In genomic region chr2:231196592-231196991, GRCh38 we compare ENCODE assay signal across 18 cellular contexts. TPM values are rescaled to one million over a fixed set of nuclear protein-coding genes. Genes with fewer than 3 reads are reported as not detected.
A peak's percentile ranks its signal among the peaks of the same experiment; 100 is the strongest.
DNase-seq lines count a peak whose midpoint lies in the region; ATAC-seq and TF ChIP-seq lines count a peak whose summit lies in the region.
"Had no signal": no experiment of that assay in that cellular context is flagged by ENCODE, and none has a peak within 500 bp of the region (broad histone marks: within the 10 kb centered on the region; RNA-seq: fewer than 3 reads in every experiment).

No MANE protein-coding gene starts in this region.

- no peak for TF ChIP-seq CTCF in HFFc6 (IDR thresholded peaks at IDR 0.05)
- TF ChIP-seq CTCF in endothelial cell (IDR thresholded peaks at IDR 0.05; ENCODE audit: unreplicated experiment) = no peak
- no peak for TF ChIP-seq CTCF in neural crest cell (conservative IDR thresholded peaks at IDR 0.05)

- peak overlapping the region; percentile 2 for H3K4me3 Mint-ChIP-seq in activated CD4-positive, alpha-beta memory T cell treated with anti-CD3 and anti-CD28 coated beads, Interleukin-2, amount 10 ng/mL, durations not matched to agents 7 days and 5 days
- no peak overlapping the region for H3K4me3 Mint-ChIP-seq in activated CD4-positive, alpha-beta memory T cell treated with anti-CD3 and anti-CD28 coated beads for 36 hours
- H3K4me3 Mint-ChIP-seq in HFFc6 (peak overlapping the region; percentile 29; the same call in 1 of the 2 replicates), endothelial cell (ENCODE audit: unreplicated experiment) (peak overlapping the region; percentile 60), neural crest cell (peak overlapping the region; percentile 67)
- H3K4me3 Mint-ChIP-seq: activated naive CD8-positive, alpha-beta T cell treated with anti-CD3 and anti-CD28 coated beads, Interleukin-2, amount 50 U/mL, for 24 hours had no signal

- ATAC-seq in HG02973 (IDR thresholded peaks at IDR 0.05; ENCODE audit: unreplicated experiment) = no peak
- ATAC-seq: activated naive CD8-positive, alpha-beta T cell treated with anti-CD3 and anti-CD28 coated beads, Interleukin-2, amount 50 U/mL, for 24 hours; foreskin keratinocyte; left ventricle myocardium superior; Panc1 had no signal

- no peak for DNase-seq in activated CD4-positive, alpha-beta memory T cell treated with anti-CD3 and anti-CD28 coated beads, Interleukin-2, amount 10 ng/mL, durations not matched to agents 7 days and 5 days
- DNase-seq in activated CD4-positive, alpha-beta memory T cell treated with anti-CD3 and anti-CD28 coated beads for 36 hours = no peak
- DNase-seq in HFFc6 = no peak
- DNase-seq in endothelial cell (ENCODE audit: low spot score) = no peak
- DNase-seq in neural crest cell (ENCODE audit: low read depth, low spot score) = no peak
- no peak for DNase-seq in NCI-H146 treated with DMSO at 0.1 percent for 48 hours (lab: John Stamatoyannopoulos, UW; ENCODE audit: unreplicated experiment)
- no peak for DNase-seq in NAMALWA (ENCODE audit: low spot score)
- DNase-seq: activated naive CD8-positive, alpha-beta T cell treated with anti-CD3 and anti-CD28 coated beads, Interleukin-2, amount 50 U/mL, for 24 hours; activated T-cell treated with anti-CD3 and anti-CD28 coated beads, Interleukin-2, amount 50 U/mL, for 24 hours; effector CD8-positive, alpha-beta T cell; foreskin keratinocyte; left ventricle myocardium superior; NCI-H510A treated with DMSO at 0.1 percent for 48 hours; stimulated activated CD4-positive, alpha-beta T cell treated with anti-CD3 and anti-CD28 coated beads, Interleukin-4, amount 100 ng/mL, for 24 hours; transverse colon; WERI-Rb-1 had no signal

- CTCF ChIA-PET in activated CD4-positive, alpha-beta memory T cell treated with anti-CD3 and anti-CD28 coated beads, Interleukin-2, amount 10 ng/mL, durations not matched to agents 7 days and 5 days (lab: Charles Lee) = interaction anchor here (1.4 kb wide), 1 partner anchor 92 kb away, joined by 5 read pairs; no protein-coding TSS in a partner anchor
- CTCF ChIA-PET in activated CD4-positive, alpha-beta memory T cell treated with anti-CD3 and anti-CD28 coated beads for 36 hours (lab: Charles Lee) = interaction anchor here (0.6 kb wide), 1 partner anchor 372 kb away, joined by 3 read pairs; no protein-coding TSS in a partner anchor

- intact Hi-C loops in activated CD4-positive, alpha-beta memory T cell treated with anti-CD3 and anti-CD28 coated beads for 36 hours (cut with micrococcal nuclease) = no loop called here

- H3K27me3 Mint-ChIP-seq in activated CD4-positive, alpha-beta memory T cell treated with anti-CD3 and anti-CD28 coated beads, Interleukin-2, amount 10 ng/mL, durations not matched to agents 7 days and 5 days = peaks cover 37% of the 10 kb centered on the region
- H3K27me3 Mint-ChIP-seq in activated CD4-positive, alpha-beta memory T cell treated with anti-CD3 and anti-CD28 coated beads for 36 hours = peaks cover 10% of the 10 kb centered on the region
- H3K27me3 Mint-ChIP-seq in HFFc6 (ENCODE audit: insufficient read depth) (no peaks in the 10 kb centered on the region; the same call in 1 of the 2 replicates), endothelial cell (ENCODE audit: unreplicated experiment) (peaks cover 3% of the 10 kb centered on the region), neural crest cell (ENCODE audit: low read depth) (no peaks in the 10 kb centered on the region)

- POLR2A ChIA-PET in activated CD4-positive, alpha-beta memory T cell treated with anti-CD3 and anti-CD28 coated beads, Interleukin-2, amount 10 ng/mL, durations not matched to agents 7 days and 5 days (lab: Charles Lee) = interaction anchor here (0.8 kb wide), 1 partner anchor 246 kb away, joined by 3 read pairs; no protein-coding TSS in a partner anchor
- POLR2A ChIA-PET in activated CD4-positive, alpha-beta memory T cell treated with anti-CD3 and anti-CD28 coated beads for 36 hours (lab: Charles Lee) = no interaction called here

- no peaks in the 10 kb centered on the region for H3K9me3 Mint-ChIP-seq in activated CD4-positive, alpha-beta memory T cell treated with anti-CD3 and anti-CD28 coated beads, Interleukin-2, amount 10 ng/mL, durations not matched to agents 7 days and 5 days
- H3K9me3 Mint-ChIP-seq in activated CD4-positive, alpha-beta memory T cell treated with anti-CD3 and anti-CD28 coated beads for 36 hours = no peaks in the 10 kb centered on the region
- H3K9me3 Mint-ChIP-seq in HFFc6 (no peaks in the 10 kb centered on the region), endothelial cell (ENCODE audit: unreplicated experiment) (peaks cover 5% of the 10 kb centered on the region), neural crest cell (no peaks in the 10 kb centered on the region)
- H3K9me3 Mint-ChIP-seq: activated naive CD8-positive, alpha-beta T cell treated with anti-CD3 and anti-CD28 coated beads, Interleukin-2, amount 50 U/mL, for 24 hours; activated T-cell treated with anti-CD3 and anti-CD28 coated beads, Interleukin-2, amount 50 U/mL, for 24 hours had no signal

- no peaks in the 10 kb centered on the region for H3K36me3 Mint-ChIP-seq in activated CD4-positive, alpha-beta memory T cell treated with anti-CD3 and anti-CD28 coated beads, Interleukin-2, amount 10 ng/mL, durations not matched to agents 7 days and 5 days (ENCODE audit: low read depth)
- no peaks in the 10 kb centered on the region for H3K36me3 Mint-ChIP-seq in activated CD4-positive, alpha-beta memory T cell treated with anti-CD3 and anti-CD28 coated beads for 36 hours
- H3K36me3 Mint-ChIP-seq in HFFc6 (ENCODE audit: low read depth) = peaks cover 7% of the 10 kb centered on the region
- peaks cover 13% of the 10 kb centered on the region for H3K36me3 Mint-ChIP-seq in endothelial cell (ENCODE audit: low read depth, unreplicated experiment)
- peaks cover 1% of the 10 kb centered on the region for H3K36me3 Mint-ChIP-seq in neural crest cell (ENCODE audit: low read depth)

- H3K4me1 Mint-ChIP-seq in activated CD4-positive, alpha-beta memory T cell treated with anti-CD3 and anti-CD28 coated beads, Interleukin-2, amount 10 ng/mL, durations not matched to agents 7 days and 5 days = peaks cover 12% of the 10 kb centered on the region
- H3K4me1 Mint-ChIP-seq in activated CD4-positive, alpha-beta memory T cell treated with anti-CD3 and anti-CD28 coated beads for 36 hours (ENCODE audit: low read depth) = peaks cover 6% of the 10 kb centered on the region
- peaks cover 48% of the 10 kb centered on the region for H3K4me1 Mint-ChIP-seq in HFFc6 (ENCODE audit: low read depth)
- H3K4me1 Mint-ChIP-seq in endothelial cell (ENCODE audit: unreplicated experiment) = peaks cover 15% of the 10 kb centered on the region
- H3K4me1 Mint-ChIP-seq in neural crest cell = peaks cover 46% of the 10 kb centered on the region

- no peak overlapping the region for H3K27ac Mint-ChIP-seq in activated CD4-positive, alpha-beta memory T cell treated with anti-CD3 and anti-CD28 coated beads, Interleukin-2, amount 10 ng/mL, durations not matched to agents 7 days and 5 days
- H3K27ac Mint-ChIP-seq in activated CD4-positive, alpha-beta memory T cell treated with anti-CD3 and anti-CD28 coated beads for 36 hours = no peak overlapping the region
- H3K27ac Mint-ChIP-seq in HFFc6 = no peak overlapping the region
- no peak overlapping the region for H3K27ac Mint-ChIP-seq in endothelial cell (ENCODE audit: unreplicated experiment)
- H3K27ac Mint-ChIP-seq in neural crest cell (ENCODE audit: unreplicated experiment) = no peak overlapping the region
- H3K27ac Mint-ChIP-seq: activated naive CD8-positive, alpha-beta T cell treated with anti-CD3 and anti-CD28 coated beads, Interleukin-2, amount 50 U/mL, for 24 hours; activated T-cell treated with anti-CD3 and anti-CD28 coated beads, Interleukin-2, amount 50 U/mL, for 24 hours had no signal

RNA-seq across cellular contexts. Expression of gene ARMC9, which starts 1.8 kb away (rescaled TPM):
- total RNA-seq in activated CD4-positive, alpha-beta memory T cell treated with anti-CD3 and anti-CD28 coated beads, Interleukin-2, amount 10 ng/mL, durations not matched to agents 7 days and 5 days = under 1 TPM; 0.50 to 0.55 TPM
- total RNA-seq in activated CD4-positive, alpha-beta memory T cell treated with anti-CD3 and anti-CD28 coated beads for 36 hours = 1 to 10 TPM; 3.0 TPM
- 10 to 100 TPM; 49.3 to 93.2 (median 55.7) TPM for total RNA-seq in HFFc6 (2021; fragmentation: NEBNext Ultra II Directional; extraction: Animal tissue kit (Norgen Biotek cat#: 25700))
- total RNA-seq in endothelial cell (ENCODE audit: unreplicated experiment) (18.3 TPM), neural crest cell (35.0 and 35.2 TPM in 2 replicates)
